Comparison of ENCODE assay signal across 1 cellular context in the genomic region with DNA sequence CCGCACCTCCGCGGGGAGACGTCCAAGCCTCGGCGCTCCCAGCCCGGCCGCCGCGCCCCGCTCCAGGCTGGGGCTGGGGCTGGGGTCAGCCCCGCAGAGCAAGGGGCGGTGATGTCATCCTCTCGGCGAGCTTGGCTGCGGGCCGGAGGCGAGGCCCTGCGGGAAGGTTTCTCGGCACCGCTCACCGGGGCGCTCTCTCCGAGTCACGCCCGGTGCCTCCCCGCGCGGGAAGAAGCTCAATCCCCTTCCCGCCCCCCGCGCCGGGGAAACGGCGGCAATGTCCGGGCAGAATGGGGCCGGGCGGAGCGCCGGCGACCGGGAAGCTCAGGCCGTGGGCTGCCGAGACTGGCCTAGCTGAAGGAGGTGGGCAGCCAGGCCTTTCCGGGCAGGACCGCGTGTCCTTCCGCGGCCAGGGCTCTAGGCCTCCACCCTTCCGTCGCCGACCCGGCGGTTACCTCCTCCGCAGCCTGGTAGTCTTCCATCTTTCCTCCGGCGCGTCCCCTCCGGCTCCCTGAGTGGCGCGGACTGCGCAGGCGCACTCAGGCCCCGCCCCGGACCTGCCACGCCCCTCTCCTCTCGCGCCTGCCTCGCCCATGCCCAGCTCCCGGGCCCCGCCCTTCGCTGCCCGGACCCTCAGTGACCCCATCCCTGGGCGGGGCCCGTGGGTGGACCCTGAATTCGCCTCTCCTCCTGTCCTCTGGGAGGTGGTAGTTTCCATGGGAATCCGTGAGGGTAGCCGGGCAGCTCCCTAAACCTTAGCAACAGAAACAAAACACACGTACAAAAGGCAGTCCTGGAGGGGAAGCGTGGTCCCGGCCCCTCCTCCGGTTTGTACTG.
TF ChIP-seq lines count a peak whose summit lies in the region.

DYNLT1 (minus strand) TSS at position 517 of the 837 bp plus-strand sequence; CDS start at position 482, 35 bp downstream.

TF ChIP-seq in HepG2, 621 proteins besides CTCF, POLR2A, EP300 and RAD21 (continued from another document and continues in another):
- TF ChIP-seq HNF4G (IDR thresholded peaks at IDR 0.05; ENCODE audit: borderline replicate concordance, low read depth, low read length), result peak; percentile 10; the same call in 1 of the 2 replicates
- TF ChIP-seq HNF4G (CRISPR knock-in tag; IDR thresholded peaks at IDR 0.05; ENCODE audit: borderline replicate concordance, low read depth), result no peak; the same call in 1 of the 2 replicates
- TF ChIP-seq TCF7L2 (IDR thresholded peaks at IDR 0.05; ENCODE audit: low read depth, low read length), result no peak
- TF ChIP-seq JUND (CRISPR knock-in tag; IDR thresholded peaks at IDR 0.05), result peak; percentile 23; the same call in 1 of the 2 replicates
- no peak for TF ChIP-seq ZNF251 (CRISPR knock-in tag; IDR thresholded peaks at IDR 0.05)
- TF ChIP-seq DNMT1 (CRISPR knock-in tag; IDR thresholded peaks at IDR 0.05), result no peak
- no peak for TF ChIP-seq ZKSCAN5 (CRISPR knock-in tag; IDR thresholded peaks at IDR 0.05)
- TF ChIP-seq, protein P1, sequence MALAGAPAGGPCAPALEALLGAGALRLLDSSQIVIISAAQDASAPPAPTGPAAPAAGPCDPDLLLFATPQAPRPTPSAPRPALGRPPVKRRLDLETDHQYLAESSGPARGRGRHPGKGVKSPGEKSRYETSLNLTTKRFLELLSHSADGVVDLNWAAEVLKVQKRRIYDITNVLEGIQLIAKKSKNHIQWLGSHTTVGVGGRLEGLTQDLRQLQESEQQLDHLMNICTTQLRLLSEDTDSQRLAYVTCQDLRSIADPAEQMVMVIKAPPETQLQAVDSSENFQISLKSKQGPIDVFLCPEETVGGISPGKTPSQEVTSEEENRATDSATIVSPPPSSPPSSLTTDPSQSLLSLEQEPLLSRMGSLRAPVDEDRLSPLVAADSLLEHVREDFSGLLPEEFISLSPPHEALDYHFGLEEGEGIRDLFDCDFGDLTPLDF (CRISPR knock-in tag; IDR thresholded peaks at IDR 0.05), result peak; percentile 64
- TF ChIP-seq, protein P2, sequence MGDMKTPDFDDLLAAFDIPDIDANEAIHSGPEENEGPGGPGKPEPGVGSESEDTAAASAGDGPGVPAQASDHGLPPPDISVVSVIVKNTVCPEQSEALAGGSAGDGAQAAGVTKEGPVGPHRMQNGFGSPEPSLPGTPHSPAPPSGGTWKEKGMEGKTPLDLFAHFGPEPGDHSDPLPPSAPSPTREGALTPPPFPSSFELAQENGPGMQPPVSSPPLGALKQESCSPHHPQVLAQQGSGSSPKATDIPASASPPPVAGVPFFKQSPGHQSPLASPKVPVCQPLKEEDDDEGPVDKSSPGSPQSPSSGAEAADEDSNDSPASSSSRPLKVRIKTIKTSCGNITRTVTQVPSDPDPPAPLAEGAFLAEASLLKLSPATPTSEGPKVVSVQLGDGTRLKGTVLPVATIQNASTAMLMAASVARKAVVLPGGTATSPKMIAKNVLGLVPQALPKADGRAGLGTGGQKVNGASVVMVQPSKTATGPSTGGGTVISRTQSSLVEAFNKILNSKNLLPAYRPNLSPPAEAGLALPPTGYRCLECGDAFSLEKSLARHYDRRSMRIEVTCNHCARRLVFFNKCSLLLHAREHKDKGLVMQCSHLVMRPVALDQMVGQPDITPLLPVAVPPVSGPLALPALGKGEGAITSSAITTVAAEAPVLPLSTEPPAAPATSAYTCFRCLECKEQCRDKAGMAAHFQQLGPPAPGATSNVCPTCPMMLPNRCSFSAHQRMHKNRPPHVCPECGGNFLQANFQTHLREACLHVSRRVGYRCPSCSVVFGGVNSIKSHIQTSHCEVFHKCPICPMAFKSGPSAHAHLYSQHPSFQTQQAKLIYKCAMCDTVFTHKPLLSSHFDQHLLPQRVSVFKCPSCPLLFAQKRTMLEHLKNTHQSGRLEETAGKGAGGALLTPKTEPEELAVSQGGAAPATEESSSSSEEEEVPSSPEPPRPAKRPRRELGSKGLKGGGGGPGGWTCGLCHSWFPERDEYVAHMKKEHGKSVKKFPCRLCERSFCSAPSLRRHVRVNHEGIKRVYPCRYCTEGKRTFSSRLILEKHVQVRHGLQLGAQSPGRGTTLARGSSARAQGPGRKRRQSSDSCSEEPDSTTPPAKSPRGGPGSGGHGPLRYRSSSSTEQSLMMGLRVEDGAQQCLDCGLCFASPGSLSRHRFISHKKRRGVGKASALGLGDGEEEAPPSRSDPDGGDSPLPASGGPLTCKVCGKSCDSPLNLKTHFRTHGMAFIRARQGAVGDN (CRISPR knock-in tag; IDR thresholded peaks at IDR 0.05), result peak; percentile 95
- TF ChIP-seq HNF4A (CRISPR knock-in tag; IDR thresholded peaks at IDR 0.05), result no peak
- TF ChIP-seq SNRNP70 (IDR thresholded peaks at IDR 0.05; ENCODE audit: low read depth, low read length), result no peak
- peak; percentile 36; the same call in 1 of the 2 replicates for TF ChIP-seq ZNF230 (CRISPR knock-in tag; IDR thresholded peaks at IDR 0.05)
- TF ChIP-seq, protein P3, sequence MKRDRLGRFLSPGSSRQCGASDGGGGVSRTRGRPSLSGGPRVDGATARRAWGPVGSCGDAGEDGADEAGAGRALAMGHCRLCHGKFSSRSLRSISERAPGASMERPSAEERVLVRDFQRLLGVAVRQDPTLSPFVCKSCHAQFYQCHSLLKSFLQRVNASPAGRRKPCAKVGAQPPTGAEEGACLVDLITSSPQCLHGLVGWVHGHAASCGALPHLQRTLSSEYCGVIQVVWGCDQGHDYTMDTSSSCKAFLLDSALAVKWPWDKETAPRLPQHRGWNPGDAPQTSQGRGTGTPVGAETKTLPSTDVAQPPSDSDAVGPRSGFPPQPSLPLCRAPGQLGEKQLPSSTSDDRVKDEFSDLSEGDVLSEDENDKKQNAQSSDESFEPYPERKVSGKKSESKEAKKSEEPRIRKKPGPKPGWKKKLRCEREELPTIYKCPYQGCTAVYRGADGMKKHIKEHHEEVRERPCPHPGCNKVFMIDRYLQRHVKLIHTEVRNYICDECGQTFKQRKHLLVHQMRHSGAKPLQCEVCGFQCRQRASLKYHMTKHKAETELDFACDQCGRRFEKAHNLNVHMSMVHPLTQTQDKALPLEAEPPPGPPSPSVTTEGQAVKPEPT (CRISPR knock-in tag; IDR thresholded peaks at IDR 0.05; ENCODE audit: low read depth), result no peak
- TF ChIP-seq SCMH1 (CRISPR knock-in tag; IDR thresholded peaks at IDR 0.05; ENCODE audit: borderline replicate concordance), result no peak
- TF ChIP-seq MYNN (CRISPR knock-in tag; IDR thresholded peaks at IDR 0.05; ENCODE audit: low read depth), result peak; percentile 35; the same call in 1 of the 2 replicates
- no peak for TF ChIP-seq SATB2 (CRISPR knock-in tag; IDR thresholded peaks at IDR 0.05)
- TF ChIP-seq, protein P4, sequence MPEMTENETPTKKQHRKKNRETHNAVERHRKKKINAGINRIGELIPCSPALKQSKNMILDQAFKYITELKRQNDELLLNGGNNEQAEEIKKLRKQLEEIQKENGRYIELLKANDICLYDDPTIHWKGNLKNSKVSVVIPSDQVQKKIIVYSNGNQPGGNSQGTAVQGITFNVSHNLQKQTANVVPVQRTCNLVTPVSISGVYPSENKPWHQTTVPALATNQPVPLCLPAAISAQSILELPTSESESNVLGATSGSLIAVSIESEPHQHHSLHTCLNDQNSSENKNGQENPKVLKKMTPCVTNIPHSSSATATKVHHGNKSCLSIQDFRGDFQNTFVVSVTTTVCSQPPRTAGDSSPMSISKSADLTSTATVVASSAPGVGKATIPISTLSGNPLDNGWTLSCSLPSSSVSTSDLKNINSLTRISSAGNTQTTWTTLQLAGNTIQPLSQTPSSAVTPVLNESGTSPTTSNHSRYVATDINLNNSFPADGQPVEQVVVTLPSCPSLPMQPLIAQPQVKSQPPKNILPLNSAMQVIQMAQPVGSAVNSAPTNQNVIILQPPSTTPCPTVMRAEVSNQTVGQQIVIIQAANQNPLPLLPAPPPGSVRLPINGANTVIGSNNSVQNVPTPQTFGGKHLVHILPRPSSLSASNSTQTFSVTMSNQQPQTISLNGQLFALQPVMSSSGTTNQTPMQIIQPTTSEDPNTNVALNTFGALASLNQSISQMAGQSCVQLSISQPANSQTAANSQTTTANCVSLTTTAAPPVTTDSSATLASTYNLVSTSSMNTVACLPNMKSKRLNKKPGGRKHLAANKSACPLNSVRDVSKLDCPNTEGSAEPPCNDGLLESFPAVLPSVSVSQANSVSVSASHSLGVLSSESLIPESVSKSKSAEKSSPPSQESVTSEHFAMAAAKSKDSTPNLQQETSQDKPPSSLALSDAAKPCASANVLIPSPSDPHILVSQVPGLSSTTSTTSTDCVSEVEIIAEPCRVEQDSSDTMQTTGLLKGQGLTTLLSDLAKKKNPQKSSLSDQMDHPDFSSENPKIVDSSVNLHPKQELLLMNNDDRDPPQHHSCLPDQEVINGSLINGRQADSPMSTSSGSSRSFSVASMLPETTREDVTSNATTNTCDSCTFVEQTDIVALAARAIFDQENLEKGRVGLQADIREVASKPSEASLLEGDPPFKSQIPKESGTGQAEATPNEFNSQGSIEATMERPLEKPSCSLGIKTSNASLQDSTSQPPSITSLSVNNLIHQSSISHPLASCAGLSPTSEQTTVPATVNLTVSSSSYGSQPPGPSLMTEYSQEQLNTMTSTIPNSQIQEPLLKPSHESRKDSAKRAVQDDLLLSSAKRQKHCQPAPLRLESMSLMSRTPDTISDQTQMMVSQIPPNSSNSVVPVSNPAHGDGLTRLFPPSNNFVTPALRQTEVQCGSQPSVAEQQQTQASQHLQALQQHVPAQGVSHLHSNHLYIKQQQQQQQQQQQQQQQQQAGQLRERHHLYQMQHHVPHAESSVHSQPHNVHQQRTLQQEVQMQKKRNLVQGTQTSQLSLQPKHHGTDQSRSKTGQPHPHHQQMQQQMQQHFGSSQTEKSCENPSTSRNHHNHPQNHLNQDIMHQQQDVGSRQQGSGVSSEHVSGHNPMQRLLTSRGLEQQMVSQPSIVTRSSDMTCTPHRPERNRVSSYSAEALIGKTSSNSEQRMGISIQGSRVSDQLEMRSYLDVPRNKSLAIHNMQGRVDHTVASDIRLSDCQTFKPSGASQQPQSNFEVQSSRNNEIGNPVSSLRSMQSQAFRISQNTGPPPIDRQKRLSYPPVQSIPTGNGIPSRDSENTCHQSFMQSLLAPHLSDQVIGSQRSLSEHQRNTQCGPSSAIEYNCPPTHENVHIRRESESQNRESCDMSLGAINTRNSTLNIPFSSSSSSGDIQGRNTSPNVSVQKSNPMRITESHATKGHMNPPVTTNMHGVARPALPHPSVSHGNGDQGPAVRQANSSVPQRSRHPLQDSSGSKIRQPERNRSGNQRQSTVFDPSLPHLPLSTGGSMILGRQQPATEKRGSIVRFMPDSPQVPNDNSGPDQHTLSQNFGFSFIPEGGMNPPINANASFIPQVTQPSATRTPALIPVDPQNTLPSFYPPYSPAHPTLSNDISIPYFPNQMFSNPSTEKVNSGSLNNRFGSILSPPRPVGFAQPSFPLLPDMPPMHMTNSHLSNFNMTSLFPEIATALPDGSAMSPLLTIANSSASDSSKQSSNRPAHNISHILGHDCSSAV (CRISPR knock-in tag; IDR thresholded peaks at IDR 0.05; ENCODE audit: borderline replicate concordance), result 0 out of 2 replicates have a peak, but pooled peaks have one; percentile 55
- TF ChIP-seq, protein P5, sequence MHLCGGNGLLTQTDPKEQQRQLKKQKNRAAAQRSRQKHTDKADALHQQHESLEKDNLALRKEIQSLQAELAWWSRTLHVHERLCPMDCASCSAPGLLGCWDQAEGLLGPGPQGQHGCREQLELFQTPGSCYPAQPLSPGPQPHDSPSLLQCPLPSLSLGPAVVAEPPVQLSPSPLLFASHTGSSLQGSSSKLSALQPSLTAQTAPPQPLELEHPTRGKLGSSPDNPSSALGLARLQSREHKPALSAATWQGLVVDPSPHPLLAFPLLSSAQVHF (CRISPR knock-in tag; IDR thresholded peaks at IDR 0.05), result 0 out of 2 replicates have a peak, but pooled peaks have one; percentile 17
- TF ChIP-seq ZNF501 (CRISPR knock-in tag; IDR thresholded peaks at IDR 0.05), result peak; percentile 92
- TF ChIP-seq ZNF124 (CRISPR knock-in tag; IDR thresholded peaks at IDR 0.05), result no peak; the same call in 1 of the 2 replicates
- 0 out of 2 replicates have a peak, but pooled peaks have one; percentile 39 for TF ChIP-seq E2F5 (CRISPR knock-in tag; conservative IDR thresholded peaks at IDR 0.05)
- peak; percentile 34; the same call in 1 of the 2 replicates for TF ChIP-seq CHCHD3 (CRISPR knock-in tag; IDR thresholded peaks at IDR 0.05)
- no peak for TF ChIP-seq CBX1 (IDR thresholded peaks at IDR 0.05; ENCODE audit: low read depth)
- peak; percentile 79 for TF ChIP-seq ZNF772 (CRISPR knock-in tag; IDR thresholded peaks at IDR 0.05)
- no peak for TF ChIP-seq U2AF2 (IDR thresholded peaks at IDR 0.05; ENCODE audit: low read depth, low read length)
- peak; percentile 39 for TF ChIP-seq PITX1 (CRISPR knock-in tag; IDR thresholded peaks at IDR 0.05)
- TF ChIP-seq ETS1 (CRISPR knock-in tag; IDR thresholded peaks at IDR 0.05), result peak; percentile 90
- peak; percentile 48 for TF ChIP-seq HNRNPK (IDR thresholded peaks at IDR 0.05; ENCODE audit: low read depth, low read length, poor library complexity, severe bottlenecking)
- TF ChIP-seq MTA1 (CRISPR knock-in tag; IDR thresholded peaks at IDR 0.05; ENCODE audit: borderline replicate concordance), result no peak; the same call in 1 of the 2 replicates
- no peak for TF ChIP-seq PTBP1 (IDR thresholded peaks at IDR 0.05; ENCODE audit: low read depth, low read length, poor library complexity, severe bottlenecking)
- TF ChIP-seq SMAD9 (CRISPR knock-in tag; IDR thresholded peaks at IDR 0.05), result peak; percentile 65; the same call in 1 of the 2 replicates
- TF ChIP-seq BRD4 (CRISPR knock-in tag; IDR thresholded peaks at IDR 0.05), result peak; percentile 79; the same call in 1 of the 2 replicates
- TF ChIP-seq RXRB (CRISPR knock-in tag; IDR thresholded peaks at IDR 0.05; ENCODE audit: borderline replicate concordance), result no peak; the same call in 1 of the 2 replicates
- no peak; the same call in 1 of the 2 replicates for TF ChIP-seq ZNF674 (CRISPR knock-in tag; IDR thresholded peaks at IDR 0.05; ENCODE audit: low read depth)
- TF ChIP-seq, protein P6, sequence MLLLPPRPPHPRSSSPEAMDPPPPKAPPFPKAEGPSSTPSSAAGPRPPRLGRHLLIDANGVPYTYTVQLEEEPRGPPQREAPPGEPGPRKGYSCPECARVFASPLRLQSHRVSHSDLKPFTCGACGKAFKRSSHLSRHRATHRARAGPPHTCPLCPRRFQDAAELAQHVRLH (CRISPR knock-in tag; IDR thresholded peaks at IDR 0.05; ENCODE audit: borderline replicate concordance, low read depth), result peak; percentile 79; the same call in 1 of the 2 replicates
- no peak for TF ChIP-seq SMAD1 (CRISPR knock-in tag; IDR thresholded peaks at IDR 0.05; ENCODE audit: borderline replicate concordance, low read depth)
- TF ChIP-seq PAX8 (CRISPR knock-in tag; IDR thresholded peaks at IDR 0.05; ENCODE audit: borderline replicate concordance), result peak; percentile 96
- no peak for TF ChIP-seq SP1 (IDR thresholded peaks at IDR 0.05)
- peak; percentile 76 for TF ChIP-seq SP1 (CRISPR knock-in tag; IDR thresholded peaks at IDR 0.05)
- peak; percentile 85; the same call in 1 of the 2 replicates for TF ChIP-seq ZFP90 (CRISPR knock-in tag; IDR thresholded peaks at IDR 0.05; ENCODE audit: borderline replicate concordance)
